1 cellular context compared by ENCODE assay signal in genomic region chr13:80342541-80343371, GRCh38.
TF ChIP-seq lines count a peak whose summit lies in the region.

No MANE protein-coding gene starts in this region.

TF ChIP-seq in HEK293, 187 proteins besides CTCF, POLR2A, EP300 and RAD21 (continued from another document):
- peak; percentile 100 for TF ChIP-seq ZBTB6 (tag by site-specific recombination; IDR thresholded peaks at IDR 0.05)
- TF ChIP-seq PRDM1 (tag by site-specific recombination; IDR thresholded peaks at IDR 0.05) = peak; percentile 53
- no peak for TF ChIP-seq ZNF16 (tag by site-specific recombination; IDR thresholded peaks at IDR 0.05; ENCODE audit: low read depth)
- TF ChIP-seq PATZ1 (tag by site-specific recombination; IDR thresholded peaks at IDR 0.05) = peak; percentile 37; the same call in 1 of the 2 replicates
- TF ChIP-seq ZBTB26 (tag by site-specific recombination; optimal IDR thresholded peaks at IDR 0.05) = peak; percentile 70
- no peak for TF ChIP-seq ZSCAN5A (tag by site-specific recombination; IDR thresholded peaks at IDR 0.05)
- TF ChIP-seq ZBTB1 (tag by site-specific recombination; IDR thresholded peaks at IDR 0.05) = no peak
- peak; percentile 75 for TF ChIP-seq ZNF660 (tag by site-specific recombination; IDR thresholded peaks at IDR 0.05)
- TF ChIP-seq HOXA7 (CRISPR knock-in tag; IDR thresholded peaks at IDR 0.05; ENCODE audit: borderline replicate concordance) = no peak
- no peak for TF ChIP-seq ZNF837 (tag by site-specific recombination; IDR thresholded peaks at IDR 0.05)
- no peak for TF ChIP-seq ZBTB11 (tag by site-specific recombination; conservative IDR thresholded peaks at IDR 0.05; ENCODE audit: low read depth)
- no peak for TF ChIP-seq AEBP2 (tag by site-specific recombination; IDR thresholded peaks at IDR 0.05; ENCODE audit: borderline replicate concordance)
